10 cellular contexts compared by ENCODE assay signal in the genomic region with DNA sequence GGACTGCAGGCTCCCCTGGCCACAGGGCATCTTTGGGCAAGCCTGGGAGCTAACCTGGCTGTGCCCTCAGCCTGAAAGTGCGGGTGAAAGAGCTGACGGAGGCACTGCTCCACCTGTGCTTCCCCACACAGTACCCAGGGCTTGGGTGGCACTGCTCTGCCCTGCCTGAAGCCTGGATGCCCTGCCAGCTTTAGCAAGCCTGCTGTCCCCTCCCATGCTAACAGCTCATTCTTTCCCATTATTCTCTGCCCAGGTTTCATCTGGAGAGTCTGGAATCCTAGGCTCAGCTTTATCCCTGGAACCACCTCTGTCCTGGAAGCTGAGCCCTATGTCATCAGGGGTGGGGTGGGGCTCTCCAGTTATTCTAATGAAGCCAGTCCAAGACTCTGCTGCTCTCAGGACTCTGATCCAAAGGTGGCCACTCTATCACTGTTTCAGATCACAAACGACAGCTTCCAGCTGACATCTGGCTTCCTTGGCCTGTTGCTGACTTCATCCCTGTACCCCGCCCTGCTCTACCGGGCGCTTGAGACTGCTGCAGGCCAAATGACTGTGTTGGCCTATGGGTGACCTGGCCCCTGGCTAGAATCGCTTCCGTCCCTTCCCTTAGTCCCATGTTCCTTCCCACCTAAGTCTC. TPM values are rescaled to one million over a fixed set of nuclear protein-coding genes. Genes with fewer than 3 reads are reported as not detected.
A peak's percentile ranks its signal among the peaks of the same experiment; 100 is the strongest.
DNase-seq lines count a peak whose midpoint lies in the region; ATAC-seq and TF ChIP-seq lines count a peak whose summit lies in the region.
"Had no signal": no experiment of that assay in that cellular context is flagged by ENCODE, and none has a peak within 500 bp of the region (broad histone marks: within the 10 kb centered on the region; RNA-seq: fewer than 3 reads in every experiment).

No MANE protein-coding gene starts in this region.

- peak overlapping the region; percentile 83 for H3K27ac Mint-ChIP-seq in stimulated activated memory B cell treated with anti-CD40 and anti-IgM and Interleukin-4, amounts not matched to agents 10 μg/mL and 1 μg/mL and 100 μg/mL, for 72 hours

- no peak overlapping the region for H2AFZ ChIP-seq in hepatocyte

- H3K27me3 ChIP-seq in hepatocyte: no peaks in the 10 kb centered on the region

- no peaks in the 10 kb centered on the region for H4K20me1 ChIP-seq in hepatocyte (ENCODE audit: insufficient read depth, poor library complexity, severe bottlenecking)

- H3K4me3 ChIP-seq in hepatocyte: no peak overlapping the region

- no peak overlapping the region for H3K4me3 Mint-ChIP-seq in stimulated activated memory B cell treated with anti-CD40 and anti-IgM and Interleukin-4, amounts not matched to agents 10 μg/mL and 1 μg/mL and 100 μg/mL, for 72 hours

- peaks cover 51% of the 10 kb centered on the region for H3K4me1 ChIP-seq in hepatocyte (ENCODE audit: insufficient read depth)

- 46% methylated on average over 8 of the region's 8 CpGs for WGBS in hepatocyte (ENCODE audit: low lambda C conversion rate, missing lambda C conversion rate)

- H3K27ac ChIP-seq in angular gyrus (ENCODE audit: low read depth, low read length) (peak overlapping the region; percentile 53), hepatocyte (peak overlapping the region; percentile 92)

- no peaks in the 10 kb centered on the region for H3K9me2 ChIP-seq in hepatocyte (replicated peaks; ENCODE audit: insufficient read depth)

- peaks cover 3% of the 10 kb centered on the region for H3K79me2 ChIP-seq in hepatocyte

- no peaks in the 10 kb centered on the region for H3K36me3 ChIP-seq in hepatocyte (replicated peaks; ENCODE audit: insufficient read depth, low read depth)

- peaks cover 47% of the 10 kb centered on the region for H3K36me3 Mint-ChIP-seq in stimulated activated memory B cell treated with anti-CD40 and anti-IgM and Interleukin-4, amounts not matched to agents 10 μg/mL and 1 μg/mL and 100 μg/mL, for 72 hours

- peaks cover 61% of the 10 kb centered on the region for H3K4me1 Mint-ChIP-seq in stimulated activated memory B cell treated with anti-CD40 and anti-IgM and Interleukin-4, amounts not matched to agents 10 μg/mL and 1 μg/mL and 100 μg/mL, for 72 hours

- TF ChIP-seq CTCF in hepatocyte (IDR thresholded peaks at IDR 0.05; ENCODE audit: poor library complexity): no peak

- no peaks in the 10 kb centered on the region for H3K27me3 Mint-ChIP-seq in stimulated activated memory B cell treated with anti-CD40 and anti-IgM and Interleukin-4, amounts not matched to agents 10 μg/mL and 1 μg/mL and 100 μg/mL, for 72 hours

- DNase-seq in hepatocyte (ENCODE audit: low spot score): peak; percentile 69
- DNase-seq: mesendoderm, NCI-H1930 had no signal

- ATAC-seq in GM19025 (IDR thresholded peaks at IDR 0.05; ENCODE audit: low read depth, unreplicated experiment) (peak; percentile 3), HG03045 (IDR thresholded peaks at IDR 0.05; ENCODE audit: unreplicated experiment) (no peak), GM21576 (IDR thresholded peaks at IDR 0.05; ENCODE audit: unreplicated experiment) (no peak), GM21786 (IDR thresholded peaks at IDR 0.05; ENCODE audit: unreplicated experiment) (no peak), GM21447 (IDR thresholded peaks at IDR 0.05; ENCODE audit: unreplicated experiment) (no peak)
- peak; percentile 4 for ATAC-seq in stimulated activated memory B cell treated with anti-CD40 and anti-IgM and Interleukin-4, amounts not matched to agents 10 μg/mL and 1 μg/mL and 100 μg/mL, for 72 hours

- H3K4me2 ChIP-seq in hepatocyte: peak overlapping the region; percentile 31

- no peaks in the 10 kb centered on the region for H3K9me3 Mint-ChIP-seq in stimulated activated memory B cell treated with anti-CD40 and anti-IgM and Interleukin-4, amounts not matched to agents 10 μg/mL and 1 μg/mL and 100 μg/mL, for 72 hours

- H3K9me3 ChIP-seq in hepatocyte (ENCODE audit: low read depth): no peaks in the 10 kb centered on the region

RNA-seq across cellular contexts. Expression of a gene that starts 29.3 kb away (rescaled TPM):
- 8.8 and 9.4 TPM in 2 replicates for total RNA-seq in hepatocyte
- polyA plus RNA-seq in hepatocyte: 8.2 and 10.2 TPM in 2 replicates

RNA-seq across cellular contexts. Expression of a gene that starts 42.4 kb away (rescaled TPM):
- total RNA-seq in hepatocyte: 49.2 and 56.4 TPM in 2 replicates
- polyA plus RNA-seq in hepatocyte: 72.5 and 72.7 TPM in 2 replicates

RNA-seq across cellular contexts. Expression of a gene that starts 54.3 kb away (rescaled TPM):
- 26.2 and 27.8 TPM in 2 replicates for total RNA-seq in hepatocyte
- polyA plus RNA-seq in hepatocyte: 45.2 and 49.0 TPM in 2 replicates

RNA-seq across cellular contexts. Expression of a gene that starts 59.1 kb away (rescaled TPM):
- 0.48 and 1.4 TPM in 2 replicates for total RNA-seq in hepatocyte
- 0.53 and 0.97 TPM in 2 replicates for polyA plus RNA-seq in hepatocyte

Comparison
In these comparisons a context has a peak if more than half of its experiments do, and no peak if none do; other contexts are left out.
1. ATAC-seq: peak in GM19025 (single experiment) and stimulated activated memory B cell treated with anti-CD40 and anti-IgM and Interleukin-4, amounts not matched to agents 10 μg/mL and 1 μg/mL and 100 μg/mL, for 72 hours (single experiment); none in HG03045 (single experiment), GM21576 (single experiment), GM21786 (single experiment) and GM21447 (single experiment).